In the genomic region with DNA sequence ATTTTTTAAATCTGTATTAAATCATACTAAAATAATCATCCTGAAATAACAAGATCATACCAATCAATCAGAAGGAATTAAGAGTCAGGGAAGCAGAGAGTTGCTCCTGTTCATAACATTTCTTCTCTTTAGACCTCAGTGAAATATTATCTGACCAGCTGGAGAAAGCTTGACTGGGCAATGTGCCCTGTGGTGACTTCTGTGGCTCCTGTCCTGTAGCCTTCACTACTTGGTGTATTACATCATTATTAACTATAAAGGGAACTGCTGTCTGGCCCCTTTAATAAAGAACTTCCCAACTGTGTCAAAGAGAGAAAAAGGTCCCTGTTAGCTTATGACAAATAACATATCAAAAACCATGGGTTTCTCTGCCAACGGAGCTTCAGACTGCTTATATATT, we compare ENCODE assay signal across 1 cellular context.
TF ChIP-seq lines count a peak whose summit lies in the region.

No MANE protein-coding gene starts in this region.

TF ChIP-seq in IMR-90, 13 proteins besides CTCF, POLR2A, EP300 and RAD21 (continued from another document):
- TF ChIP-seq, protein P1, sequence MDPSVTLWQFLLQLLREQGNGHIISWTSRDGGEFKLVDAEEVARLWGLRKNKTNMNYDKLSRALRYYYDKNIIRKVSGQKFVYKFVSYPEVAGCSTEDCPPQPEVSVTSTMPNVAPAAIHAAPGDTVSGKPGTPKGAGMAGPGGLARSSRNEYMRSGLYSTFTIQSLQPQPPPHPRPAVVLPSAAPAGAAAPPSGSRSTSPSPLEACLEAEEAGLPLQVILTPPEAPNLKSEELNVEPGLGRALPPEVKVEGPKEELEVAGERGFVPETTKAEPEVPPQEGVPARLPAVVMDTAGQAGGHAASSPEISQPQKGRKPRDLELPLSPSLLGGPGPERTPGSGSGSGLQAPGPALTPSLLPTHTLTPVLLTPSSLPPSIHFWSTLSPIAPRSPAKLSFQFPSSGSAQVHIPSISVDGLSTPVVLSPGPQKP (IDR thresholded peaks at IDR 0.05; ENCODE audit: borderline replicate concordance, low read depth, low read length), result no peak
- TF ChIP-seq MXI1 (IDR thresholded peaks at IDR 0.05; ENCODE audit: borderline replicate concordance, low read depth, low read length) (no peak), BHLHE40 (IDR thresholded peaks at IDR 0.05; ENCODE audit: low read depth, low read length) (no peak), RCOR1 (IDR thresholded peaks at IDR 0.05; ENCODE audit: insufficient replicate concordance, low read length) (no peak), CEBPB (IDR thresholded peaks at IDR 0.05; ENCODE audit: low read depth, low read length) (no peak), RFX5 (IDR thresholded peaks at IDR 0.05; ENCODE audit: low read depth, low read length) (no peak)
